Comparison of ENCODE assay signal across 8 cellular contexts in the genomic region with DNA sequence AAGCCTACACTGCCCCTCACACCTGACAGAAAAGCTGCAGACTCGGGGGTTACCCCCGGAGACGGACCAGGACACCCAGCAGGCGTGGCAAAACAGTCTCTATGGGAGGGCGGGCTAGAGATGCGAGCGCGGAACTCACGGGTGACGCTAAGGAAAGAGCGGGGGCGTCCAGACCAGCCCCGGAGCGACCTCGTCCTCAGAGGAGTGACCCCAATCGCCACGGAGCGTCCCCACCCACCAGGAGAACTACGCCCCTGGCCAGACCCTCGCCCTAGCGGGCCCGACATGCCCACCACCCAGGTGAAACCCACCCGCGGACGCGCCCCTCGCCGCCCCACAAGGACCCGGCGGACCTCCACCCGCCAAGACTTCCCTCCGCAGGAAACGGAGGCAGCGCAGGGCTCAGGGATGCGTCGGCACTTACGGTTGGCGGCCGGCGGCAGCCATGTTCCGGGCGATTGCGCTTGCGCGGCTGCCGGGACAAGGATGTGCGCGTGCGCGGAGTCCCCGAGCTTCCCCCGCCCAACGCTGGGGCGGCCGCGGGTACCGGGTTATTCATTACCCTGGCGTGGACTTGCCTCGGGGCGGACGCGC. TPM values are rescaled to one million over a fixed set of nuclear protein-coding genes. Genes with fewer than 3 reads are reported as not detected.
DNase-seq lines count a peak whose midpoint lies in the region; ATAC-seq lines count a peak whose summit lies in the region.

A gene (minus strand): TSS at position 462 of the 594 bp plus-strand sequence. CDS start 21,286 bp downstream, outside the sequence.

- peaks cover 24% of the 10 kb centered on the region for H3K4me1 ChIP-seq in mucosa of stomach (ENCODE audit: control insufficient read depth, insufficient read depth, low read length)

- peak within 1 kb of the TSS; percentile 88 for H3K4me3 Mint-ChIP-seq in activated T-cell treated with anti-CD3 and anti-CD28 coated beads, Interleukin-2, amount 50 U/mL, for 24 hours

- H3K9ac ChIP-seq in mucosa of stomach (ENCODE audit: low read length): peak within 1 kb of the TSS; percentile 94

- peaks cover 23% of the 10 kb centered on the region for H3K4me1 Mint-ChIP-seq in activated T-cell treated with anti-CD3 and anti-CD28 coated beads, Interleukin-2, amount 50 U/mL, for 24 hours (ENCODE audit: low read depth)

- H3K4me3 ChIP-seq in mucosa of stomach (ENCODE audit: low read length): peak within 1 kb of the TSS; percentile 94

- no peaks in the 10 kb centered on the region for H3K36me3 ChIP-seq in mucosa of stomach (ENCODE audit: control insufficient read depth, insufficient read depth, low read length)

- peak; percentile 99 for DNase-seq in AG20443 (ENCODE audit: low spot score)
- peak; percentile 66 for DNase-seq in HS-27A (ENCODE audit: low read depth)
- peak; percentile 96 for DNase-seq in OCI-M1 (lab: John Stamatoyannopoulos, UW)
- DNase-seq in activated T-cell treated with anti-CD3 and anti-CD28 coated beads, Interleukin-2, amount 50 U/mL, for 24 hours: peak; percentile 97
- DNase-seq in stimulated activated CD8-positive, alpha-beta memory T cell treated with anti-CD3 and anti-CD28 coated beads, Interleukin-4, amount 100 ng/mL, for 4 hours (ENCODE audit: low read depth in 2 of 2, low spot score in 1 of 2): peak; percentile 83 to 90

- peaks cover 30% of the 10 kb centered on the region for H3K9me3 Mint-ChIP-seq in activated T-cell treated with anti-CD3 and anti-CD28 coated beads, Interleukin-2, amount 50 U/mL, for 24 hours

- peak within 1 kb of the TSS; percentile 94 for H3K27ac Mint-ChIP-seq in activated T-cell treated with anti-CD3 and anti-CD28 coated beads, Interleukin-2, amount 50 U/mL, for 24 hours

- no peaks in the 10 kb centered on the region for H3K27me3 ChIP-seq in mucosa of stomach (ENCODE audit: control insufficient read depth, insufficient read depth, low read length)

- no peaks in the 10 kb centered on the region for H3K27me3 Mint-ChIP-seq in activated T-cell treated with anti-CD3 and anti-CD28 coated beads, Interleukin-2, amount 50 U/mL, for 24 hours

- H3K36me3 Mint-ChIP-seq in activated T-cell treated with anti-CD3 and anti-CD28 coated beads, Interleukin-2, amount 50 U/mL, for 24 hours (ENCODE audit: low read depth): peaks cover 52% of the 10 kb centered on the region

- ATAC-seq in GM19324 (IDR thresholded peaks at IDR 0.05; ENCODE audit: low FRiP score, unreplicated experiment) (peak; percentile 70), esophagus mucosa (peak; percentile 81)

- no peaks in the 10 kb centered on the region for H3K9me3 ChIP-seq in mucosa of stomach (ENCODE audit: control insufficient read depth, low read length)

RNA-seq across cellular contexts. Expression of the gene that starts here (rescaled TPM):
- 2.9 TPM for total RNA-seq in esophagus mucosa

Comparison
In these comparisons a context has a peak if more than half of its experiments do, and no peak if none do; other contexts are left out.
1. Peak in every context shown above with its lines: DNase-seq, ATAC-seq and H3K4me3 ChIP-seq.